In the genomic region with DNA sequence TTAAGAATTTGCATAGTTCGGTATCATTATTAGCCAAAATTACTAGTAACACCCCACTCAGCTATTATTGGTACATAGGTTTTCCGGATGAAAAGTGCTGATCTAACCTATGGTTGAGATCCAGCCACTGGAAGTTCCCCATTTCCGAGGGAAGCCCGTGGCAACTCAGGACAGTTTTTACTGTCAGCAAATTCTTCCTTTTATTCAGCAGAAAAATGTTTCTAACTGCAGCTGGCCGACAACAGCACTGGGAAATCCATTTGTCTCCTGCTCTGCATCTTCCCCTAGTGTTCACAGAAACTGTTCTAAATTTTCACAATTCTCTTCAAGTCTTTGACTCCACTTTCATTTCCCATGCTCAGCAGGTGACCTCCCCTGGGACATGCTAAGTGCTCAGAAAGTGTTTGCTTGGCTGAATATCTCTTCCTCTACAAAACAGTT, we compare ENCODE assay signal across 9 cellular contexts. TPM values are rescaled to one million over a fixed set of nuclear protein-coding genes. Genes with fewer than 3 reads are reported as not detected.
DNase-seq lines count a peak whose midpoint lies in the region; ATAC-seq and TF ChIP-seq lines count a peak whose summit lies in the region.
"Had no signal": no experiment of that assay in that cellular context is flagged by ENCODE, and none has a peak within 500 bp of the region (broad histone marks: within the 10 kb centered on the region; RNA-seq: fewer than 3 reads in every experiment).

No MANE protein-coding gene starts in this region.

- intact Hi-C loops in activated CD4-positive, alpha-beta memory T cell treated with anti-CD3 and anti-CD28 coated beads for 36 hours (cut with micrococcal nuclease), result loop anchor here (5.0 kb wide), 1 partner anchor 145 kb away; no protein-coding TSS in a partner anchor

- H3K9ac ChIP-seq in mucosa of rectum (ENCODE audit: low read depth in 1 of 2, low read length in 2 of 2), result no peak overlapping the region

- POLR2A ChIA-PET in RWPE1 (lab: Yijun Ruan, JAX; ENCODE audit: low non-redundant PET), result no interaction called here
- POLR2A ChIA-PET in activated CD4-positive, alpha-beta memory T cell treated with anti-CD3 and anti-CD28 coated beads for 36 hours (lab: Charles Lee), result no interaction called here
- POLR2A ChIA-PET in activated CD4-positive, alpha-beta T cell treated with anti-CD3 and anti-CD28 coated beads, Interleukin-2, amount 10 ng/mL, durations not matched to agents 7 days and 5 days (lab: Charles Lee), result no interaction called here

- peak; percentile 73 for ATAC-seq in GM18907 (IDR thresholded peaks at IDR 0.05; ENCODE audit: unreplicated experiment)

- in situ Hi-C loops in HAP-1 (cut with MboI; ENCODE audit: low sequenced_read_pairs), result no loop called here

- no peaks in the 10 kb centered on the region for H3K9me3 Mint-ChIP-seq in IgD-negative memory B cell
- no peaks in the 10 kb centered on the region for H3K9me3 Mint-ChIP-seq in activated CD4-positive, alpha-beta memory T cell treated with anti-CD3 and anti-CD28 coated beads for 36 hours
- no peaks in the 10 kb centered on the region for H3K9me3 Mint-ChIP-seq in activated CD4-positive, alpha-beta T cell treated with anti-CD3 and anti-CD28 coated beads, Interleukin-2, amount 10 ng/mL, durations not matched to agents 7 days and 5 days

- H3K4me1 ChIP-seq in HAP-1 (peaks cover 10% of the 10 kb centered on the region), mucosa of rectum (ENCODE audit: control insufficient read depth in 2 of 2, insufficient read depth in 2 of 2, low read length in 2 of 2) (peaks cover 14 to 18% of the 10 kb centered on the region in 2 donors)

- DNase-seq in HAP-1 (ENCODE audit: low spot score in 2 of 2), result peak; percentile 24
- no peak for DNase-seq in RWPE1 (ENCODE audit: low spot score)
- DNase-seq in activated CD4-positive, alpha-beta T cell treated with anti-CD3 and anti-CD28 coated beads for 48 hours, result no peak
- DNase-seq in activated CD4-positive, alpha-beta memory T cell treated with anti-CD3 and anti-CD28 coated beads for 36 hours, result no peak
- DNase-seq in activated CD4-positive, alpha-beta T cell treated with anti-CD3 and anti-CD28 coated beads, Interleukin-2, amount 10 ng/mL, durations not matched to agents 7 days and 5 days, result no peak
- DNase-seq: stomach had no signal

- H3K36me3 ChIP-seq in HAP-1 (replicated peaks), result no peaks in the 10 kb centered on the region
- no peaks in the 10 kb centered on the region for H3K36me3 ChIP-seq in mucosa of rectum (ENCODE audit: control insufficient read depth in 2 of 2, insufficient read depth in 2 of 2, low read length in 2 of 2)
- H3K36me3 ChIP-seq: stomach had no signal

- H3K27ac Mint-ChIP-seq in IgD-negative memory B cell, result peak overlapping the region; percentile 1 to 88 (median 28)
- H3K27ac Mint-ChIP-seq in activated CD4-positive, alpha-beta memory T cell treated with anti-CD3 and anti-CD28 coated beads for 36 hours, result no peak overlapping the region
- no peak overlapping the region for H3K27ac Mint-ChIP-seq in activated CD4-positive, alpha-beta T cell treated with anti-CD3 and anti-CD28 coated beads, Interleukin-2, amount 10 ng/mL, durations not matched to agents 7 days and 5 days

- TF ChIP-seq CTCF in RWPE1 (conservative IDR thresholded peaks at IDR 0.05; ENCODE audit: low read depth), result no peak

- H3K9me3 ChIP-seq in HAP-1, result no peaks in the 10 kb centered on the region
- H3K9me3 ChIP-seq in mucosa of rectum (ENCODE audit: control insufficient read depth in 2 of 2, low read length in 2 of 2), result no peaks in the 10 kb centered on the region
- H3K9me3 ChIP-seq: stomach had no signal

- peaks cover 7% of the 10 kb centered on the region for H3K27me3 Mint-ChIP-seq in IgD-negative memory B cell
- peaks cover 24% of the 10 kb centered on the region for H3K27me3 Mint-ChIP-seq in activated CD4-positive, alpha-beta memory T cell treated with anti-CD3 and anti-CD28 coated beads for 36 hours
- H3K27me3 Mint-ChIP-seq in activated CD4-positive, alpha-beta T cell treated with anti-CD3 and anti-CD28 coated beads, Interleukin-2, amount 10 ng/mL, durations not matched to agents 7 days and 5 days, result peaks cover 4% of the 10 kb centered on the region

- peak overlapping the region; percentile 1 to 78 (median 60) for H3K4me3 Mint-ChIP-seq in IgD-negative memory B cell
- H3K4me3 Mint-ChIP-seq in activated CD4-positive, alpha-beta memory T cell treated with anti-CD3 and anti-CD28 coated beads for 36 hours, result no peak overlapping the region
- H3K4me3 Mint-ChIP-seq in activated CD4-positive, alpha-beta T cell treated with anti-CD3 and anti-CD28 coated beads, Interleukin-2, amount 10 ng/mL, durations not matched to agents 7 days and 5 days, result no peak overlapping the region

- H3K4me1 Mint-ChIP-seq in IgD-negative memory B cell, result peaks cover 16 to 23% (median 21%) of the 10 kb centered on the region in 3 donors
- H3K4me1 Mint-ChIP-seq in activated CD4-positive, alpha-beta memory T cell treated with anti-CD3 and anti-CD28 coated beads for 36 hours (ENCODE audit: low read depth), result peaks cover 44% of the 10 kb centered on the region
- peaks cover 25% of the 10 kb centered on the region for H3K4me1 Mint-ChIP-seq in activated CD4-positive, alpha-beta T cell treated with anti-CD3 and anti-CD28 coated beads, Interleukin-2, amount 10 ng/mL, durations not matched to agents 7 days and 5 days

- no peak overlapping the region for H3K4me3 ChIP-seq in HAP-1
- no peak overlapping the region for H3K4me3 ChIP-seq in mucosa of rectum (ENCODE audit: low read length in 2 of 2)
- H3K4me3 ChIP-seq: stomach had no signal

- H3K27me3 ChIP-seq in HAP-1 (ENCODE audit: low read depth) (no peaks in the 10 kb centered on the region), mucosa of rectum (ENCODE audit: control insufficient read depth in 2 of 2, insufficient read depth in 2 of 2, low read length in 2 of 2) (no peaks in the 10 kb centered on the region)
- H3K27me3 ChIP-seq: stomach had no signal

- no peaks in the 10 kb centered on the region for H3K36me3 Mint-ChIP-seq in IgD-negative memory B cell
- no peaks in the 10 kb centered on the region for H3K36me3 Mint-ChIP-seq in activated CD4-positive, alpha-beta memory T cell treated with anti-CD3 and anti-CD28 coated beads for 36 hours
- no peaks in the 10 kb centered on the region for H3K36me3 Mint-ChIP-seq in activated CD4-positive, alpha-beta T cell treated with anti-CD3 and anti-CD28 coated beads, Interleukin-2, amount 10 ng/mL, durations not matched to agents 7 days and 5 days (ENCODE audit: low read depth)

- H3K27ac ChIP-seq in mucosa of rectum (ENCODE audit: low read depth in 2 of 2, low read length in 2 of 2), result peak overlapping the region; percentile 23 to 42
- H3K27ac ChIP-seq in RWPE1, result no peak overlapping the region
- H3K27ac ChIP-seq: stomach had no signal

- CTCF ChIA-PET in RWPE1 (lab: Yijun Ruan, JAX), result no interaction called here
- CTCF ChIA-PET in activated CD4-positive, alpha-beta memory T cell treated with anti-CD3 and anti-CD28 coated beads for 36 hours (lab: Charles Lee), result no interaction called here
- CTCF ChIA-PET in activated CD4-positive, alpha-beta T cell treated with anti-CD3 and anti-CD28 coated beads, Interleukin-2, amount 10 ng/mL, durations not matched to agents 7 days and 5 days (lab: Charles Lee), result interaction anchor here (0.6 to 1.1 kb wide), 2 partner anchors 9 to 443 kb away, joined by 3 read pairs; no protein-coding TSS in a partner anchor

RNA-seq across cellular contexts. Expression of a gene that starts 15.6 kb away (rescaled TPM):
- 10.5 TPM for polyA plus RNA-seq in IgD-negative memory B cell
- 10 to 100 TPM; 22.1 to 24.2 TPM for total RNA-seq in activated CD4-positive, alpha-beta memory T cell treated with anti-CD3 and anti-CD28 coated beads for 36 hours
- 10 to 100 TPM; 28.9 to 34.0 TPM for total RNA-seq in activated CD4-positive, alpha-beta T cell treated with anti-CD3 and anti-CD28 coated beads, Interleukin-2, amount 10 ng/mL, durations not matched to agents 7 days and 5 days

Comparison
In these comparisons a context has a peak if more than half of its experiments do, and no peak if none do; other contexts are left out.
1. DNase-seq: peak in HAP-1 (2 of 2); none in RWPE1 (single experiment), activated CD4-positive, alpha-beta T cell treated with anti-CD3 and anti-CD28 coated beads for 48 hours (single experiment), activated CD4-positive, alpha-beta memory T cell treated with anti-CD3 and anti-CD28 coated beads for 36 hours (single experiment) and activated CD4-positive, alpha-beta T cell treated with anti-CD3 and anti-CD28 coated beads, Interleukin-2, amount 10 ng/mL, durations not matched to agents 7 days and 5 days (single experiment).
2. H3K27ac Mint-ChIP-seq: peak in IgD-negative memory B cell (3 of 3); none in activated CD4-positive, alpha-beta memory T cell treated with anti-CD3 and anti-CD28 coated beads for 36 hours (single experiment) and activated CD4-positive, alpha-beta T cell treated with anti-CD3 and anti-CD28 coated beads, Interleukin-2, amount 10 ng/mL, durations not matched to agents 7 days and 5 days (single experiment).
3. H3K4me3 Mint-ChIP-seq: peak in IgD-negative memory B cell (4 of 4); none in activated CD4-positive, alpha-beta memory T cell treated with anti-CD3 and anti-CD28 coated beads for 36 hours (single experiment) and activated CD4-positive, alpha-beta T cell treated with anti-CD3 and anti-CD28 coated beads, Interleukin-2, amount 10 ng/mL, durations not matched to agents 7 days and 5 days (single experiment).